In the genomic region with DNA sequence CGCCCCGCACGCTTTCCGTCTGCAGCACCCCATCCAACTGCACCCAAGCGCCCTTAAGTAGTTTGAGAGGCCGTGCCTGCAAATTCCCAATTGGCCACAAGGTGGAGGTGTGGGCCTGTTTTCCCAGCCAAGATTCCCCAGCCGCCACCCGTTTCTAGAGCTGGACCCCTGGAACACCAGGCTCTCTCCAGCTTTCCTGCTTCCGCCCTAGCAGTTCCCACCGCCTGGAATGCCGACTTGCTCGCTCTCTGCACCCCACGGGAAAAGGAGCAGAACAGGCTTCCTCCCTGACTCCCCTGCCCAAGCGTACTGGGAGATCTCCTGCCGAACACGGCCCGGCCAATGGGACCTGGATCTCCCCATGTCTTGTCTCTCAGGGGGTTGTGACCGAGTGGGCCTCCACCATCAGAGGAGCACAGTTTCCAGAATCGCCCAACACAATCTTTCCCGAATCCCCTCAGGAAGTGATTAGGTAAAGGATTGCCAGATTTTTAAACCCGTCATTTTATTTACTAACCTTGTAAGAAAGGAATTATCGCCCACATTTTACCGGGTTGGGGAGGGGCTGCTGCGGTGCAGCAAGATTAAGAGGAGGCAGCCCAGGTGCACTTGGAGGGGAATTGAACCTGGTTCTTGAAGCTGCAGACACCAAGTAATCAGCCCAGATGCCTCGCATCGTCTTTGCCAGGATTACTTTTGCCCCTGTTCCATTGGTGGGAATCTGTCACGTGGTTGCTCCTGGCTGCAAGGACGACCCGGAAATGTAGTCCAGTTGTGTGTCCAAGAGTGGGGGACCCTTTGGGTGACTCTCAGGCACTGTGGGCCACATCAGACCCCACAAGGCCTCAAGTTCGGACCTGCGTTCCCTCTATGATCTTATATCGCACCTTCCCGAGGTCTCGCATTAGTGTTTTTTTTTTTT, we compare ENCODE assay signal across 8 cellular contexts. TPM values are rescaled to one million over a fixed set of nuclear protein-coding genes. Genes with fewer than 3 reads are reported as not detected.
DNase-seq lines count a peak whose midpoint lies in the region; ATAC-seq, FAIRE-seq and TF ChIP-seq lines count a peak whose summit lies in the region.

No MANE protein-coding gene starts in this region.

- no peak for TF ChIP-seq POLR2A in GM12891 (IDR thresholded peaks at IDR 0.05; ENCODE audit: low read depth, low read length)
- no peak for TF ChIP-seq POLR2A in Peyer's patch (IDR thresholded peaks at IDR 0.05)

- H3K9me3 Mint-ChIP-seq in naive thymus-derived CD4-positive, alpha-beta T cell: no peaks in the 10 kb centered on the region

- H3K27ac ChIP-seq in Peyer's patch: peak overlapping the region; percentile 65 to 85 (median 70)
- peak overlapping the region; percentile 78 for H3K27ac ChIP-seq in naive thymus-derived CD4-positive, alpha-beta T cell (ENCODE audit: low read depth, low read length)

- DNase-seq in GM12891 (ENCODE audit: insufficient read length, low spot score): peak; percentile 45
- peak; percentile 88 to 94 (median 90) for DNase-seq in Peyer's patch
- DNase-seq in activated T-helper 1 cell treated with anti-CD3 and anti-CD28 coated beads, Interleukin-2, amount 50 U/mL, for 16 hours (ENCODE audit: low read depth in 1 of 2, low spot score in 1 of 2): peak; percentile 59
- peak; percentile 88 for DNase-seq in fibroblast of mammary gland (ENCODE audit: low read depth)
- peak; percentile 56 to 83 (median 74) for DNase-seq in naive thymus-derived CD4-positive, alpha-beta T cell
- DNase-seq in stimulated activated naive CD4-positive, alpha-beta T cell (lab: John Stamatoyannopoulos, UW): peak; percentile 58 to 85 (median 72)

- H3K4me1 ChIP-seq in Peyer's patch: peaks cover 0 to 6% (median 0%) of the 10 kb centered on the region in 4 donors
- peaks cover under 1 to 4% of the 10 kb centered on the region in 2 donors for H3K4me1 ChIP-seq in naive thymus-derived CD4-positive, alpha-beta T cell (ENCODE audit: control insufficient read depth in 2 of 2, insufficient read depth in 2 of 2, low read length in 2 of 2)

- H3K9me3 ChIP-seq in Peyer's patch: no peaks in the 10 kb centered on the region
- H3K9me3 ChIP-seq in naive thymus-derived CD4-positive, alpha-beta T cell (ENCODE audit: control insufficient read depth in 2 of 3, low read length in 3 of 3): no peaks in the 10 kb centered on the region

- peaks cover 8 to 45% (median 36%) of the 10 kb centered on the region in 7 donors for H3K4me1 Mint-ChIP-seq in naive thymus-derived CD4-positive, alpha-beta T cell

- peak overlapping the region; percentile 60 to 97 (median 91) for H3K27ac Mint-ChIP-seq in naive thymus-derived CD4-positive, alpha-beta T cell

- H3K4me3 Mint-ChIP-seq in naive thymus-derived CD4-positive, alpha-beta T cell: peak overlapping the region; percentile 68 to 97 (median 93)

- no peaks in the 10 kb centered on the region for H3K27me3 Mint-ChIP-seq in naive thymus-derived CD4-positive, alpha-beta T cell

- peak overlapping the region; percentile 48 to 71 (median 58) for H3K4me3 ChIP-seq in Peyer's patch
- peak overlapping the region; percentile 81 for H3K4me3 ChIP-seq in fibroblast of mammary gland (ENCODE audit: control insufficient read depth, low read depth, low read length)
- H3K4me3 ChIP-seq in naive thymus-derived CD4-positive, alpha-beta T cell (ENCODE audit: low read length): peak overlapping the region; percentile 69

- POLR2A ChIA-PET in naive thymus-derived CD4-positive, alpha-beta T cell (lab: Charles Lee): interaction anchor here (1.0 to 2.2 kb wide), 4 partner anchors 11 to 143 kb away, joined by 3 to 12 read pairs (median 5); partner anchors contain the start of genes JOSD2 and POLD1

- no peak for TF ChIP-seq EP300 in Ishikawa (IDR thresholded peaks at IDR 0.05; ENCODE audit: borderline replicate concordance)

- intact Hi-C loops in naive thymus-derived CD4-positive, alpha-beta T cell (cut with micrococcal nuclease): loop anchor here (1.0 to 10.0 kb wide), 7 partner anchors 7 to 554 kb away; partner anchors contain the start of genes FUZ (in 1 of the 2), MED25 (in 1 of the 2), NR1H2 (in 1 of the 2) and POLD1 (in 1 of the 2)

- CTCF ChIA-PET in naive thymus-derived CD4-positive, alpha-beta T cell (lab: Charles Lee): interaction anchor here (0.6 to 2.9 kb wide), 11 partner anchors 9 to 986 kb away, joined by 3 to 11 read pairs (median 4); no protein-coding TSS in a partner anchor

- peak; percentile 85 to 96 (median 91) for TF ChIP-seq CTCF in Peyer's patch (IDR thresholded peaks at IDR 0.05)
- peak; percentile 75 for TF ChIP-seq CTCF in fibroblast of mammary gland (conservative IDR thresholded peaks at IDR 0.05; ENCODE audit: control insufficient read depth, insufficient read depth, low read depth, low read length)

- peak; percentile 91 for TF ChIP-seq RAD21 in Ishikawa (IDR thresholded peaks at IDR 0.05; ENCODE audit: low read depth)

- peak; percentile 91 for FAIRE-seq in GM12891 (lab: Jason Lieb, UNC)

- no peaks in the 10 kb centered on the region for H3K36me3 ChIP-seq in Peyer's patch
- no peaks in the 10 kb centered on the region for H3K36me3 ChIP-seq in naive thymus-derived CD4-positive, alpha-beta T cell (ENCODE audit: control insufficient read depth in 2 of 3, insufficient read depth in 3 of 3, low read length in 3 of 3)

- peaks cover 0 to 1% (median 0%) of the 10 kb centered on the region in 5 donors for H3K36me3 Mint-ChIP-seq in naive thymus-derived CD4-positive, alpha-beta T cell

- no peaks in the 10 kb centered on the region for H3K27me3 ChIP-seq in Peyer's patch
- H3K27me3 ChIP-seq in naive thymus-derived CD4-positive, alpha-beta T cell (ENCODE audit: control insufficient read depth in 2 of 2, insufficient read depth in 2 of 2, low read length in 2 of 2): no peaks in the 10 kb centered on the region

- peak; percentile 91 for ATAC-seq in naive thymus-derived CD4-positive, alpha-beta T cell
- no peak for ATAC-seq in HG03039 (IDR thresholded peaks at IDR 0.05; ENCODE audit: unreplicated experiment)

TF ChIP-seq in GM12891, 5 proteins besides CTCF, POLR2A, EP300 and RAD21:
- no peak for TF ChIP-seq POU2F2 (IDR thresholded peaks at IDR 0.05; ENCODE audit: low read depth, low read length)
- no peak for TF ChIP-seq SPI1 (IDR thresholded peaks at IDR 0.05; ENCODE audit: low read depth, low read length)
- no peak for TF ChIP-seq PAX5 (IDR thresholded peaks at IDR 0.05; ENCODE audit: insufficient read depth, low read length, severe bottlenecking)
- TF ChIP-seq POLR2AphosphoS5 (IDR thresholded peaks at IDR 0.05; ENCODE audit: low read depth, low read length): peak; percentile 31; the same call in 1 of the 2 replicates
- 0 out of 2 replicates have a peak, but pooled peaks have one; percentile 14 for TF ChIP-seq TAF1 (IDR thresholded peaks at IDR 0.05; ENCODE audit: low read depth, low read length)
TF ChIP-seq in GM12891: peak in this region for 2.

TF ChIP-seq in Ishikawa, 13 proteins besides CTCF, POLR2A, EP300 and RAD21 (continues in another document):
- TF ChIP-seq MAX (IDR thresholded peaks at IDR 0.05) (peak; percentile 58), EGR1 (IDR thresholded peaks at IDR 0.05) (no peak), USF1 (IDR thresholded peaks at IDR 0.05) (peak; percentile 96), TEAD4 (IDR thresholded peaks at IDR 0.05) (no peak), YY1 (IDR thresholded peaks at IDR 0.05; ENCODE audit: low read depth) (0 out of 2 replicates have a peak, but pooled peaks have one; percentile 13)

RNA-seq across cellular contexts. Expression of gene NAPSA, which starts 3.5 kb away (rescaled TPM):
- polyA plus RNA-seq in GM12891 (2012; ENCODE audit: low read depth, missing spikeins): 21.5 TPM
- 10 to 100 TPM in 1 of 4 donors, 1 to 10 TPM in 3; 4.9 to 12.4 (median 8.2) TPM for total RNA-seq in Peyer's patch
- 1 to 10 TPM in 4 of 5 experiments, under 1 TPM in 1; 0.72 to 8.2 (median 4.5) TPM for total RNA-seq in naive thymus-derived CD4-positive, alpha-beta T cell
- 1 to 10 TPM; 1.2 to 1.6 TPM for polyA plus RNA-seq in naive thymus-derived CD4-positive, alpha-beta T cell

RNA-seq across cellular contexts. Expression of gene NR1H2, which starts 7.3 kb away (rescaled TPM):
- polyA plus RNA-seq in GM12891 (2012; ENCODE audit: low read depth, missing spikeins): 33.6 TPM
- 100 to 1,000 TPM in 2 of 4 donors, 10 to 100 TPM in 2; 76.7 to 102 (median 98.9) TPM for total RNA-seq in Peyer's patch
- total RNA-seq in naive thymus-derived CD4-positive, alpha-beta T cell: 100 to 1,000 TPM in 4 of 5 experiments, 10 to 100 TPM in 1; 66.6 to 284 (median 114) TPM
- polyA plus RNA-seq in naive thymus-derived CD4-positive, alpha-beta T cell: 100 to 1,000 TPM in 1 of 2 donors, 10 to 100 TPM in 1; 82.7 to 128 TPM

RNA-seq across cellular contexts. Expression of gene POLD1, which starts 15.2 kb away (rescaled TPM):
- polyA plus RNA-seq in GM12891 (2012; ENCODE audit: low read depth, missing spikeins): 63.4 TPM
- total RNA-seq in Peyer's patch: 10 to 100 TPM; 14.9 to 90.0 (median 27.3) TPM
- 100 to 1,000 TPM in 1 of 5 experiments, 10 to 100 TPM in 4; 26.0 to 110 (median 40.8) TPM for total RNA-seq in naive thymus-derived CD4-positive, alpha-beta T cell
- polyA plus RNA-seq in naive thymus-derived CD4-positive, alpha-beta T cell: 10 to 100 TPM; 30.5 to 44.3 TPM

RNA-seq across cellular contexts. Expression of gene KCNC3, which starts 39.7 kb away (rescaled TPM):
- 2.3 TPM for polyA plus RNA-seq in GM12891 (2012; ENCODE audit: low read depth, missing spikeins)
- 1 to 10 TPM in 2 of 4 donors, under 1 TPM in 2; 0.18 to 3.3 (median 1.1) TPM for total RNA-seq in Peyer's patch
- total RNA-seq in naive thymus-derived CD4-positive, alpha-beta T cell: 10 to 100 TPM in 1 of 5 experiments, 1 to 10 TPM in 4; 1.9 to 11.1 (median 2.4) TPM
- polyA plus RNA-seq in naive thymus-derived CD4-positive, alpha-beta T cell: not detected

RNA-seq across cellular contexts. Expression of gene SPIB, which starts 49.8 kb away (rescaled TPM):
- polyA plus RNA-seq in GM12891 (2012; ENCODE audit: low read depth, missing spikeins): 80.2 TPM
- 10 to 100 TPM; 20.3 to 62.7 (median 24.4) TPM for total RNA-seq in Peyer's patch
- total RNA-seq in naive thymus-derived CD4-positive, alpha-beta T cell: 1 to 10 TPM in 3 of 5 experiments, under 1 TPM in 2; 0.73 to 7.5 (median 1.5) TPM
- under 1 TPM; 0.19 to 0.46 TPM for polyA plus RNA-seq in naive thymus-derived CD4-positive, alpha-beta T cell
